ENCODE assay signal across 16 cellular contexts in the genomic region with DNA sequence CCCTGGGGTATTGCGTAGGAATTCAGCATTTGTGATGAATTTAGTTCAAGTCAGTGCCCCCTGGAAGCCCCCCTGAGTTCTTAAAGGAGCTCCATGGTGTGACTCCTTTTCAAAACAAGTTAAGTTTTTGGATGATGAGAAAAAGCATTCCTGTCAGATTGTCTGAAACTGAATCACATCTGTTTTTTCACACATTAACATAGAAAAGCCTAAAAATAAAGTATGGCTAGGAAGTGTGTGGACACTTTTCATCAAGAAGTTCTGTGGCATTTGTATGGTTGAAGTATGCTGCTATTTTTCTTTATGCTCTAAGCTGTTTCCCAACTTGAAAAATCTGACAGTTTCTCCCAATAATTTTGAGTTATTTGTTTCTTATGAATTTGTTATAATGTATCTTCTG. TPM values are rescaled to one million over a fixed set of nuclear protein-coding genes. Genes with fewer than 3 reads are reported as not detected.
DNase-seq lines count a peak whose midpoint lies in the region; ATAC-seq and TF ChIP-seq lines count a peak whose summit lies in the region.
"Had no signal": no experiment of that assay in that cellular context is flagged by ENCODE, and none has a peak within 500 bp of the region (broad histone marks: within the 10 kb centered on the region; RNA-seq: fewer than 3 reads in every experiment).

No MANE protein-coding gene starts in this region.

- peak overlapping the region; percentile 98 for H3K27ac Mint-ChIP-seq in CD8-positive, alpha-beta T cell
- H3K27ac Mint-ChIP-seq in activated CD4-positive, alpha-beta memory T cell treated with anti-CD3 and anti-CD28 coated beads, Interleukin-2, amount 10 ng/mL, durations not matched to agents 7 days and 5 days = peak overlapping the region; percentile 99
- H3K27ac Mint-ChIP-seq in immature natural killer cell (peak overlapping the region; percentile 91 to 100 (median 98)), MCF 10A (ENCODE audit: low read depth, unreplicated experiment) (no peak overlapping the region)
- H3K27ac Mint-ChIP-seq: GM23338 had no signal

- H3K9me2 ChIP-seq in Karpas-422 (replicated peaks; ENCODE audit: insufficient read depth, low read length) = no peaks in the 10 kb centered on the region

- peaks cover 79% of the 10 kb centered on the region for H3K4me1 Mint-ChIP-seq in CD8-positive, alpha-beta T cell (ENCODE audit: low read depth)
- peaks cover 61% of the 10 kb centered on the region for H3K4me1 Mint-ChIP-seq in activated CD4-positive, alpha-beta memory T cell treated with anti-CD3 and anti-CD28 coated beads, Interleukin-2, amount 10 ng/mL, durations not matched to agents 7 days and 5 days
- H3K4me1 Mint-ChIP-seq in immature natural killer cell (peaks cover 64 to 72% of the 10 kb centered on the region in 2 donors), MCF 10A (ENCODE audit: insufficient read depth, unreplicated experiment) (peaks cover 9% of the 10 kb centered on the region)
- H3K4me1 Mint-ChIP-seq: GM23338 had no signal

- no peak overlapping the region for H3K4me3 ChIP-seq in A673 (ENCODE audit: low read depth, low read length, poor library complexity, severe bottlenecking)
- H3K4me3 ChIP-seq in CD8-positive, alpha-beta T cell (ENCODE audit: low read depth, low read length) = peak overlapping the region; percentile 21
- no peak overlapping the region for H3K4me3 ChIP-seq in Karpas-422 (ENCODE audit: low read length)
- H3K4me3 ChIP-seq: cardiac muscle cell, GM23338 had no signal

- H3K27me3 ChIP-seq in A673 (replicated peaks; ENCODE audit: insufficient read depth, low read depth, low read length, poor library complexity) = no peaks in the 10 kb centered on the region
- H3K27me3 ChIP-seq in CD8-positive, alpha-beta T cell (ENCODE audit: insufficient read depth, low read length) = no peaks in the 10 kb centered on the region
- no peaks in the 10 kb centered on the region for H3K27me3 ChIP-seq in Karpas-422 (ENCODE audit: low read length)
- H3K27me3 ChIP-seq: cardiac muscle cell had no signal

- H2AFZ ChIP-seq in Karpas-422 (ENCODE audit: low read length) = no peak overlapping the region
- H2AFZ ChIP-seq: GM23338 had no signal

- H3K4me3 Mint-ChIP-seq in CD8-positive, alpha-beta T cell = peak overlapping the region; percentile 61
- no peak overlapping the region for H3K4me3 Mint-ChIP-seq in activated CD4-positive, alpha-beta memory T cell treated with anti-CD3 and anti-CD28 coated beads, Interleukin-2, amount 10 ng/mL, durations not matched to agents 7 days and 5 days
- peak overlapping the region; percentile 66 to 88 (median 80) for H3K4me3 Mint-ChIP-seq in immature natural killer cell
- no peak overlapping the region for H3K4me3 Mint-ChIP-seq in MCF 10A (ENCODE audit: unreplicated experiment)
- H3K4me3 Mint-ChIP-seq: GM23338 had no signal

- no peaks in the 10 kb centered on the region for H3K9me3 ChIP-seq in A673 (ENCODE audit: low read depth, low read length, poor library complexity, severe bottlenecking)
- no peaks in the 10 kb centered on the region for H3K9me3 ChIP-seq in CD8-positive, alpha-beta T cell (ENCODE audit: low read length)
- no peaks in the 10 kb centered on the region for H3K9me3 ChIP-seq in Karpas-422 (ENCODE audit: low read length)

- DNase-seq in A673 (ENCODE audit: low spot score) (no peak), immature natural killer cell (no peak), SW 1271 (lab: John Stamatoyannopoulos, UW) (no peak), Karpas-422 (no peak), anterior cingulate cortex (lab: John Stamatoyannopoulos, UW) (no peak), MCF 10A (ENCODE audit: unreplicated experiment) (no peak)
- DNase-seq in CD8-positive, alpha-beta T cell = no peak
- no peak for DNase-seq in activated CD4-positive, alpha-beta memory T cell treated with anti-CD3 and anti-CD28 coated beads, Interleukin-2, amount 10 ng/mL, durations not matched to agents 7 days and 5 days
- DNase-seq: C1 segment of cervical spinal cord; NCI-H1092 treated with DMSO at 0.1 percent for 48 hours; retina; stimulated activated CD4-positive, alpha-beta T cell treated with anti-CD3 and anti-CD28 coated beads, Interleukin-1b, Interleukin-23, amount 100 ng/mL, for 48 hours; stimulated activated CD8-positive, alpha-beta memory T cell treated with anti-CD3 and anti-CD28 coated beads, Interleukin-4, amount 100 ng/mL, for 48 hours had no signal

- H3K27ac ChIP-seq in A673 (ENCODE audit: low read depth, low read length, poor library complexity, severe bottlenecking) (peak overlapping the region; percentile 44), Karpas-422 (ENCODE audit: low read length) (no peak overlapping the region)
- H3K27ac ChIP-seq in CD8-positive, alpha-beta T cell (ENCODE audit: low read depth, low read length) = peak overlapping the region; percentile 84
- H3K27ac ChIP-seq: cardiac muscle cell had no signal

- BruUV-seq in A673 (replicated peaks; lab: Mats Ljungman, UMichigan) = no TSS peak
- BruUV-seq in MCF 10A (replicated peaks; lab: Mats Ljungman, UMichigan) = no TSS peak

- intact Hi-C loops in A673 (cut with micrococcal nuclease; ENCODE audit: unreplicated experiment) (no loop called here), MCF 10A (cut with micrococcal nuclease) (no loop called here)
- intact Hi-C loops in CD8-positive, alpha-beta T cell (cut with DNase I, micrococcal nuclease) = loop anchor here (1.0 to 10.0 kb wide), 3 partner anchors 15 to 1119 kb away; a partner anchor contains a TSS

- H3K9ac ChIP-seq in Karpas-422 (ENCODE audit: low read length) = no peak overlapping the region

- ATAC-seq in CD8-positive, alpha-beta T cell = no peak
- ATAC-seq: GM23338, HepG2 had no signal

- no peak overlapping the region for H3K4me2 ChIP-seq in Karpas-422 (ENCODE audit: low read depth, low read length, poor library complexity, severe bottlenecking)
- H3K4me2 ChIP-seq: GM23338 had no signal

- TF ChIP-seq CTCF in A673 (conservative IDR thresholded peaks at IDR 0.05; ENCODE audit: low read depth, low read length) = no peak
- TF ChIP-seq CTCF in CD8-positive, alpha-beta T cell (IDR thresholded peaks at IDR 0.05) = no peak
- no peak for TF ChIP-seq CTCF in MCF 10A (IDR thresholded peaks at IDR 0.05; ENCODE audit: unreplicated experiment)

- peaks cover 17% of the 10 kb centered on the region for H3K36me3 Mint-ChIP-seq in CD8-positive, alpha-beta T cell
- H3K36me3 Mint-ChIP-seq in activated CD4-positive, alpha-beta memory T cell treated with anti-CD3 and anti-CD28 coated beads, Interleukin-2, amount 10 ng/mL, durations not matched to agents 7 days and 5 days (ENCODE audit: low read depth) = peaks cover 6% of the 10 kb centered on the region
- no peaks in the 10 kb centered on the region for H3K36me3 Mint-ChIP-seq in immature natural killer cell
- no peaks in the 10 kb centered on the region for H3K36me3 Mint-ChIP-seq in MCF 10A (ENCODE audit: insufficient read depth, unreplicated experiment)

- peaks cover 22% of the 10 kb centered on the region for H3K4me1 ChIP-seq in A673 (ENCODE audit: insufficient read depth, low read length, poor library complexity, severe bottlenecking)
- H3K4me1 ChIP-seq in CD8-positive, alpha-beta T cell (ENCODE audit: insufficient read depth, low read length) = peaks cover 77% of the 10 kb centered on the region
- peaks cover 50% of the 10 kb centered on the region for H3K4me1 ChIP-seq in Karpas-422 (ENCODE audit: low read length)

- H3K9me3 Mint-ChIP-seq in CD8-positive, alpha-beta T cell = no peaks in the 10 kb centered on the region
- H3K9me3 Mint-ChIP-seq in activated CD4-positive, alpha-beta memory T cell treated with anti-CD3 and anti-CD28 coated beads, Interleukin-2, amount 10 ng/mL, durations not matched to agents 7 days and 5 days = no peaks in the 10 kb centered on the region
- H3K9me3 Mint-ChIP-seq in immature natural killer cell = no peaks in the 10 kb centered on the region
- H3K9me3 Mint-ChIP-seq in MCF 10A (ENCODE audit: unreplicated experiment) = no peaks in the 10 kb centered on the region
- H3K9me3 Mint-ChIP-seq: GM23338 had no signal

- H3K36me3 ChIP-seq in A673 (ENCODE audit: insufficient read depth, low read length, poor library complexity, severe bottlenecking) = no peaks in the 10 kb centered on the region
- H3K36me3 ChIP-seq in CD8-positive, alpha-beta T cell (ENCODE audit: insufficient read depth, low read length) = no peaks in the 10 kb centered on the region
- H3K36me3 ChIP-seq in Karpas-422 (ENCODE audit: insufficient read depth, low read length) = no peaks in the 10 kb centered on the region
- H3K36me3 ChIP-seq: cardiac muscle cell had no signal

- H3K27me3 Mint-ChIP-seq in CD8-positive, alpha-beta T cell (ENCODE audit: low read depth) = no peaks in the 10 kb centered on the region
- H3K27me3 Mint-ChIP-seq in activated CD4-positive, alpha-beta memory T cell treated with anti-CD3 and anti-CD28 coated beads, Interleukin-2, amount 10 ng/mL, durations not matched to agents 7 days and 5 days = no peaks in the 10 kb centered on the region
- H3K27me3 Mint-ChIP-seq in immature natural killer cell (ENCODE audit: low read depth in 3 of 3) (peaks cover 3 to 12% (median 10%) of the 10 kb centered on the region in 3 donors), MCF 10A (ENCODE audit: insufficient read depth, unreplicated experiment) (no peaks in the 10 kb centered on the region)

- POLR2A ChIA-PET in A673 (lab: Charles Lee; ENCODE audit: low non-redundant PET) = no interaction called here
- POLR2A ChIA-PET in CD8-positive, alpha-beta T cell (lab: Charles Lee) = interaction anchor here (0.7 to 3.0 kb wide), 7 partner anchors 14 to 60 kb away, joined by 3 to 24 read pairs (median 5); no protein-coding TSS in a partner anchor
- POLR2A ChIA-PET in activated CD4-positive, alpha-beta memory T cell treated with anti-CD3 and anti-CD28 coated beads, Interleukin-2, amount 10 ng/mL, durations not matched to agents 7 days and 5 days (lab: Charles Lee) = interaction anchor here (0.9 to 10.1 kb wide), 5 partner anchors 9 to 32 kb away, joined by 3 to 177 read pairs (median 19); no protein-coding TSS in a partner anchor
- POLR2A ChIA-PET in MCF 10A (lab: Yijun Ruan, JAX) = no interaction called here

- H3K79me2 ChIP-seq in Karpas-422 (ENCODE audit: low read length) = no peaks in the 10 kb centered on the region

- H4K20me1 ChIP-seq in Karpas-422 (ENCODE audit: insufficient read depth, low read depth, low read length) = no peaks in the 10 kb centered on the region

- CTCF ChIA-PET in A673 (lab: Charles Lee) = no interaction called here
- CTCF ChIA-PET in CD8-positive, alpha-beta T cell (lab: Charles Lee) = interaction anchor here (0.7 to 1.5 kb wide), 2 partner anchors 33 to 68 kb away, joined by 3 to 6 read pairs; no protein-coding TSS in a partner anchor
- CTCF ChIA-PET in activated CD4-positive, alpha-beta memory T cell treated with anti-CD3 and anti-CD28 coated beads, Interleukin-2, amount 10 ng/mL, durations not matched to agents 7 days and 5 days (lab: Charles Lee) = interaction anchor here (7.0 kb wide), 1 partner anchor 14 kb away, joined by 47 read pairs; no protein-coding TSS in a partner anchor
- CTCF ChIA-PET in MCF 10A (lab: Yijun Ruan, JAX) = interaction anchor here (1.6 kb wide), 1 partner anchor 8 kb away, joined by 9 read pairs; no protein-coding TSS in a partner anchor

RNA-seq across cellular contexts. Expression of a gene that starts 33.7 kb away (rescaled TPM):
- 60.4 and 64.2 TPM in 2 replicates for total RNA-seq in A673 (2021)
- 100 to 1,000 TPM; 170 to 180 TPM for total RNA-seq in CD8-positive, alpha-beta T cell
- 10 to 100 TPM; 56.3 to 58.4 TPM for total RNA-seq in activated CD4-positive, alpha-beta memory T cell treated with anti-CD3 and anti-CD28 coated beads, Interleukin-2, amount 10 ng/mL, durations not matched to agents 7 days and 5 days
- polyA plus RNA-seq in immature natural killer cell = 10 to 100 TPM in 2 of 3 donors, 1 to 10 TPM in 1; 9.6 to 34.1 (median 10.8) TPM
- 28.3 and 36.0 TPM in 2 replicates for total RNA-seq in Karpas-422 (2014; rRNA removed; shearing (Covaris generic); ENCODE audit: low replicate concordance)
- total RNA-seq in MCF 10A (2022) = 26.6 and 31.7 TPM in 2 replicates

Comparison
In these comparisons a context has a peak if more than half of its experiments do, and no peak if none do; other contexts are left out.
1. H3K4me3 Mint-ChIP-seq: peak in CD8-positive, alpha-beta T cell (single experiment) and immature natural killer cell (5 of 5); none in activated CD4-positive, alpha-beta memory T cell treated with anti-CD3 and anti-CD28 coated beads, Interleukin-2, amount 10 ng/mL, durations not matched to agents 7 days and 5 days (single experiment) and MCF 10A (single experiment).
2. POLR2A ChIA-PET loops: an anchor here in CD8-positive, alpha-beta T cell (0.7 to 3.0 kb wide) and activated CD4-positive, alpha-beta memory T cell treated with anti-CD3 and anti-CD28 coated beads, Interleukin-2, amount 10 ng/mL, durations not matched to agents 7 days and 5 days (0.9 to 10.1 kb wide); none called in A673 and MCF 10A.
3. intact Hi-C loops: an anchor here in CD8-positive, alpha-beta T cell (1.0 to 10.0 kb wide); none called in A673 and MCF 10A.